14 cellular contexts compared by ENCODE assay signal in genomic region chr11:8105666-8106065, GRCh38. TPM values are rescaled to one million over a fixed set of nuclear protein-coding genes. Genes with fewer than 3 reads are reported as not detected.
DNase-seq lines count a peak whose midpoint lies in the region; ATAC-seq and TF ChIP-seq lines count a peak whose summit lies in the region.
"Had no signal": no experiment of that assay in that cellular context is flagged by ENCODE, and none has a peak within 500 bp of the region (broad histone marks: within the 10 kb centered on the region; RNA-seq: fewer than 3 reads in every experiment).

No MANE protein-coding gene starts in this region.

- H3K4me1 ChIP-seq in heart left ventricle: peaks cover 0 to 26% (median 6%) of the 10 kb centered on the region in 12 donors
- H3K4me1 ChIP-seq in left ventricle myocardium inferior: peaks cover 46% of the 10 kb centered on the region
- H3K4me1 ChIP-seq: BE2C, Caco-2, HAP-1 had no signal

- no peak overlapping the region for H3K4me3 Mint-ChIP-seq in activated T-cell treated with anti-CD3 and anti-CD28 coated beads, Interleukin-2, amount 50 U/mL, for 4 hours
- H3K4me3 Mint-ChIP-seq: CD8-positive, alpha-beta T cell had no signal

- H3K9me3 Mint-ChIP-seq in activated T-cell treated with anti-CD3 and anti-CD28 coated beads, Interleukin-2, amount 50 U/mL, for 4 hours: no peaks in the 10 kb centered on the region
- H3K9me3 Mint-ChIP-seq: CD8-positive, alpha-beta T cell had no signal

- DNase-seq in heart left ventricle: no peak
- no peak for DNase-seq in left ventricle myocardium inferior
- no peak for DNase-seq in left ventricle myocardium superior
- no peak for DNase-seq in activated T-cell treated with anti-CD3 and anti-CD28 coated beads, Interleukin-2, amount 50 U/mL, for 4 hours
- no peak for DNase-seq in DMS153 (lab: John Stamatoyannopoulos, UW)
- DNase-seq: BE2C; Caco-2; CD8-positive, alpha-beta T cell; DMS53 had no signal

- H3K9me3 ChIP-seq in heart left ventricle (no peaks in the 10 kb centered on the region), left ventricle myocardium inferior (replicated peaks) (no peaks in the 10 kb centered on the region)
- H3K9me3 ChIP-seq: BE2C, Caco-2, HAP-1 had no signal

- H3K27ac ChIP-seq in heart left ventricle (no peak overlapping the region), left ventricle myocardium inferior (replicated peaks) (no peak overlapping the region), angular gyrus (ENCODE audit: low read depth, low read length) (peak overlapping the region; percentile 8), temporal lobe (ENCODE audit: low read depth, low read length) (peak overlapping the region; percentile 41)
- H3K27ac ChIP-seq: C4-2B had no signal

- intact Hi-C loops in heart left ventricle (cut with DNase I) (no loop called here), left ventricle myocardium inferior (cut with micrococcal nuclease) (no loop called here), left ventricle myocardium superior (cut with micrococcal nuclease) (no loop called here)

- no peak for TF ChIP-seq POLR2A in heart left ventricle (IDR thresholded peaks at IDR 0.05)

- H3K4me1 Mint-ChIP-seq in activated T-cell treated with anti-CD3 and anti-CD28 coated beads, Interleukin-2, amount 50 U/mL, for 4 hours (ENCODE audit: low read depth): no peaks in the 10 kb centered on the region

- H3K4me3 ChIP-seq in heart left ventricle (no peak overlapping the region), left ventricle myocardium inferior (no peak overlapping the region)
- H3K4me3 ChIP-seq: HAP-1 had no signal

- TF ChIP-seq CTCF in heart left ventricle (IDR thresholded peaks at IDR 0.05) (no peak), left ventricle myocardium inferior (IDR thresholded peaks at IDR 0.05; ENCODE audit: borderline replicate concordance) (no peak)

- peak; percentile 9 to 65 (median 40) for ATAC-seq in heart left ventricle
- peak; percentile 74 for ATAC-seq in left ventricle myocardium superior
- no peak for ATAC-seq in activated T-cell treated with anti-CD3 and anti-CD28 coated beads, Interleukin-2, amount 50 U/mL, for 4 hours
- no peak for ATAC-seq in GM19467 (IDR thresholded peaks at IDR 0.05; ENCODE audit: unreplicated experiment)
- ATAC-seq: CD8-positive, alpha-beta T cell had no signal

- H3K27me3 Mint-ChIP-seq in activated T-cell treated with anti-CD3 and anti-CD28 coated beads, Interleukin-2, amount 50 U/mL, for 4 hours (ENCODE audit: low read depth): no peaks in the 10 kb centered on the region

- WGBS in heart left ventricle, 4 donors: 38 to 53% (median 43%) methylated on average over 3 of the region's 3 CpGs

- H3K27me3 ChIP-seq in heart left ventricle (no peaks in the 10 kb centered on the region), left ventricle myocardium inferior (ENCODE audit: low read depth) (no peaks in the 10 kb centered on the region)
- H3K27me3 ChIP-seq: BE2C had no signal

- peaks cover 8% of the 10 kb centered on the region for H3K36me3 Mint-ChIP-seq in activated T-cell treated with anti-CD3 and anti-CD28 coated beads, Interleukin-2, amount 50 U/mL, for 4 hours (ENCODE audit: insufficient read depth)

- peaks cover 0 to 56% (median 29%) of the 10 kb centered on the region in 9 donors for H3K36me3 ChIP-seq in heart left ventricle
- H3K36me3 ChIP-seq in left ventricle myocardium inferior: peaks cover 25% of the 10 kb centered on the region

RNA-seq across cellular contexts. Expression of gene TUB, which starts 24.7 kb away (rescaled TPM):
- 10 to 100 TPM; 11.7 to 38.8 (median 18.9) TPM for total RNA-seq in heart left ventricle
- polyA plus RNA-seq in heart left ventricle: 1 to 10 TPM; 4.7 to 5.7 TPM
- 22.8 TPM for total RNA-seq in left ventricle myocardium inferior
- total RNA-seq in left ventricle myocardium superior: 22.3 TPM
- 77.0 TPM for total RNA-seq in temporal lobe
- under 1 TPM; 0.14 to 0.43 (median 0.32) TPM for total RNA-seq in activated T-cell treated with anti-CD3 and anti-CD28 coated beads, Interleukin-2, amount 50 U/mL, for 4 hours
- total RNA-seq: Caco-2; CD8-positive, alpha-beta T cell had no signal

Comparison
In these comparisons a context has a peak if more than half of its experiments do, and no peak if none do; other contexts are left out.
1. ATAC-seq: peak in heart left ventricle (4 of 4) and left ventricle myocardium superior (single experiment); none in activated T-cell treated with anti-CD3 and anti-CD28 coated beads, Interleukin-2, amount 50 U/mL, for 4 hours (0 of 2) and GM19467 (single experiment).
2. H3K27ac ChIP-seq: peak in angular gyrus (single experiment) and temporal lobe (single experiment); none in heart left ventricle (0 of 12) and left ventricle myocardium inferior (single experiment).
3. RNA of gene TUB, which starts 24.7 kb away (total RNA-seq): 77.0 TPM in temporal lobe (single experiment), 22.8 TPM in left ventricle myocardium inferior (single experiment), 22.3 TPM in left ventricle myocardium superior (single experiment) and 11.7 to 38.8 TPM in heart left ventricle; 0.14 to 0.43 TPM in activated T-cell treated with anti-CD3 and anti-CD28 coated beads, Interleukin-2, amount 50 U/mL, for 4 hours; every median in the first group is over 4 times any median in the second.